ENCODE assay signal across 19 cellular contexts in the genomic region with DNA sequence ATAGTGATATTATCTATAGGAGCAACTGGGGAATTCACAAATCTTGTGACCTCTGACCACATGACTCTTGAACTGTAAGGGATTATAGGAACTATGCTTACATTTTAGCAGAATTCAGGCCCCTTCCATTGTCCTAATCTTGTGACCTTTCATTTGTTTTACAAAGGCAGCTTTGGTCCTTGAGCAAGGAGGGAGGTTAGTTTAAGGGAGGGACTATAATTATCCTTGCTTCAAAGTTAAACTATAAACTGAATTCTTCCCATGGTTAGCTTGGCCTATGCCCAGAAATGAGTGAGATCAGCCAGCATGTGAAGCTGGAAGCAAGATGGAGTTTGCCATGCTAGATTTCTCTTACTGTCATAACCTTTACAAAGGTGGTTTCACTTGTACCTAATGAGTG. TPM values are rescaled to one million over a fixed set of nuclear protein-coding genes. Genes with fewer than 3 reads are reported as not detected.
DNase-seq lines count a peak whose midpoint lies in the region; ATAC-seq and TF ChIP-seq lines count a peak whose summit lies in the region.
"Had no signal": no experiment of that assay in that cellular context is flagged by ENCODE, and none has a peak within 500 bp of the region (broad histone marks: within the 10 kb centered on the region; RNA-seq: fewer than 3 reads in every experiment).

No MANE protein-coding gene starts in this region.

- CTCF ChIA-PET in IMR-90 (lab: Yijun Ruan, JAX), result no interaction called here
- CTCF ChIA-PET in activated CD4-positive, alpha-beta memory T cell treated with anti-CD3 and anti-CD28 coated beads for 36 hours (lab: Charles Lee), result no interaction called here
- CTCF ChIA-PET in CD4-positive, alpha-beta memory T cell (lab: Charles Lee; ENCODE audit: partially characterized antibody), result no interaction called here

- no peaks in the 10 kb centered on the region for H3K27me3 ChIP-seq in IMR-90 (ENCODE audit: control insufficient read depth, insufficient read depth, low read length)
- no peaks in the 10 kb centered on the region for H3K27me3 ChIP-seq in CD4-positive, alpha-beta memory T cell (ENCODE audit: insufficient read depth, low read length)

- intact Hi-C loops in IMR-90 (cut with micrococcal nuclease), result no loop called here
- intact Hi-C loops in sciatic nerve (cut with DNase I), result no loop called here
- intact Hi-C loops in activated CD4-positive, alpha-beta memory T cell treated with anti-CD3 and anti-CD28 coated beads for 36 hours (cut with micrococcal nuclease), result no loop called here
- intact Hi-C loops in CD4-positive, alpha-beta memory T cell (cut with micrococcal nuclease), result no loop called here

- H3K23ac ChIP-seq in IMR-90 (ENCODE audit: low read depth, low read length), result no peak overlapping the region

- dilution Hi-C loops in IMR-90 (cut with HindIII; ENCODE audit: low sequenced_read_pairs, unreplicated experiment), result no loop called here

- H4K5ac ChIP-seq in IMR-90 (ENCODE audit: low read depth, low read length), result no peak overlapping the region

- no peak overlapping the region for H2AK5ac ChIP-seq in IMR-90 (ENCODE audit: low read depth, low read length)

- H3K36me3 Mint-ChIP-seq in activated CD4-positive, alpha-beta memory T cell treated with anti-CD3 and anti-CD28 coated beads for 36 hours, result no peaks in the 10 kb centered on the region
- no peaks in the 10 kb centered on the region for H3K36me3 Mint-ChIP-seq in CD4-positive, alpha-beta memory T cell

- no peak overlapping the region for H4K91ac ChIP-seq in IMR-90 (ENCODE audit: insufficient read depth, low read depth, low read length)

- H3K36me3 ChIP-seq in IMR-90 (ENCODE audit: control insufficient read depth, insufficient read depth, low read length), result no peaks in the 10 kb centered on the region
- no peaks in the 10 kb centered on the region for H3K36me3 ChIP-seq in CD4-positive, alpha-beta memory T cell (ENCODE audit: insufficient read depth, low read length)

- H3K18ac ChIP-seq in IMR-90 (ENCODE audit: low read depth, low read length), result peak overlapping the region; percentile 69; the same call in 1 of the 2 replicates

- H3K4me3 Mint-ChIP-seq in activated CD4-positive, alpha-beta memory T cell treated with anti-CD3 and anti-CD28 coated beads for 36 hours, result no peak overlapping the region
- H3K4me3 Mint-ChIP-seq in CD4-positive, alpha-beta memory T cell, result no peak overlapping the region

- H3K56ac ChIP-seq in IMR-90 (ENCODE audit: extremely low read depth, insufficient read depth, low read length), result no peak overlapping the region

- peaks cover 8% of the 10 kb centered on the region for H3K4me1 ChIP-seq in IMR-90 (ENCODE audit: control insufficient read depth, insufficient read depth, low read length)
- H3K4me1 ChIP-seq in CD4-positive, alpha-beta memory T cell (ENCODE audit: insufficient read depth, low read length), result no peaks in the 10 kb centered on the region

- no peak overlapping the region for H4K8ac ChIP-seq in IMR-90 (ENCODE audit: low read depth in 2 of 2, low read length in 2 of 2)

- no peak overlapping the region for H2BK20ac ChIP-seq in IMR-90 (ENCODE audit: low read depth, low read length)

- no peak overlapping the region for H3K4me3 ChIP-seq in AG10803 (ENCODE audit: low read length)
- H3K4me3 ChIP-seq in IMR-90 (ENCODE audit: insufficient read depth, low read depth, low read length), result no peak overlapping the region
- no peak overlapping the region for H3K4me3 ChIP-seq in CD4-positive, alpha-beta memory T cell (ENCODE audit: low read length in 2 of 2)
- H3K4me3 ChIP-seq: PC-9 had no signal

- no peak for TF ChIP-seq CTCF in AG10803 (conservative IDR thresholded peaks at IDR 0.05; ENCODE audit: low read length)
- TF ChIP-seq CTCF in IMR-90 (conservative IDR thresholded peaks at IDR 0.05; ENCODE audit: low read depth, low read length), result no peak

- no peak for TF ChIP-seq POLR2A in IMR-90 (IDR thresholded peaks at IDR 0.05; ENCODE audit: low read depth, low read length)

- H2AK9ac ChIP-seq in IMR-90 (replicated peaks; ENCODE audit: low read depth, low read length, poor library complexity), result no peak overlapping the region

- no TSS peak for BruUV-seq in IMR-90 (replicated peaks; lab: Mats Ljungman, UMichigan)

- TF ChIP-seq RAD21 in IMR-90 (IDR thresholded peaks at IDR 0.05; ENCODE audit: low read length), result no peak

- H2BK5ac ChIP-seq in IMR-90 (ENCODE audit: low read depth, low read length, poor library complexity, severe bottlenecking), result peak overlapping the region; percentile 41

- no peaks in the 10 kb centered on the region for H3K9me3 Mint-ChIP-seq in activated CD4-positive, alpha-beta memory T cell treated with anti-CD3 and anti-CD28 coated beads for 36 hours
- peaks cover 0 to 2% (median 0%) of the 10 kb centered on the region in 8 donors for H3K9me3 Mint-ChIP-seq in CD4-positive, alpha-beta memory T cell

- H3K14ac ChIP-seq in IMR-90 (replicated peaks; ENCODE audit: low read depth, low read length), result no peak overlapping the region

- no peaks in the 10 kb centered on the region for H3K9me3 ChIP-seq in IMR-90 (ENCODE audit: control insufficient read depth, insufficient read depth, low read length)
- H3K9me3 ChIP-seq in CD4-positive, alpha-beta memory T cell (ENCODE audit: control insufficient read depth in 1 of 2, low read length in 2 of 2), result no peaks in the 10 kb centered on the region
- H3K9me3 ChIP-seq: SK-N-SH had no signal

- H3K4me2 ChIP-seq in IMR-90 (ENCODE audit: low read depth, low read length), result no peak overlapping the region
- H3K4me2 ChIP-seq: KMS-11, PC-9, SK-N-SH had no signal

- no peak overlapping the region for H2AFZ ChIP-seq in IMR-90 (replicated peaks; ENCODE audit: low read length, poor library complexity)
- H2AFZ ChIP-seq: PC-9 had no signal

- no peaks in the 10 kb centered on the region for H3K79me1 ChIP-seq in IMR-90 (ENCODE audit: low read depth in 1 of 2, low read length in 2 of 2)

- no peaks in the 10 kb centered on the region; the same call in none of the 2 replicates for H3K9me1 ChIP-seq in IMR-90 (ENCODE audit: insufficient read depth, low read length)

- no peak overlapping the region for H3K9ac ChIP-seq in IMR-90 (ENCODE audit: low read depth, low read length)
- H3K9ac ChIP-seq: KMS-11, SK-N-SH had no signal

- in situ Hi-C loops in IMR-90 (cut with MboI; ENCODE audit: low sequenced_read_pairs), result no loop called here

- no peak overlapping the region for H2BK15ac ChIP-seq in IMR-90 (ENCODE audit: low read depth, low read length)

- DNase-seq in AG10803 (ENCODE audit: low read depth) (peak; percentile 41), IMR-90 (peak; percentile 56), fibroblast of peridontal ligament (ENCODE audit: extremely low read depth) (peak; percentile 74), left kidney (ENCODE audit: low read depth, low spot score) (peak; percentile 8), sciatic nerve (ENCODE audit: low spot score) (no peak), putamen (ENCODE audit: low spot score) (no peak)
- no peak for DNase-seq in activated CD4-positive, alpha-beta memory T cell treated with anti-CD3 and anti-CD28 coated beads for 36 hours
- no peak for DNase-seq in CD4-positive, alpha-beta memory T cell
- DNase-seq: C1 segment of cervical spinal cord, COR-L47, DMS153, NCI-H1092, NCI-H446, NCI-H748 treated with DMSO at 0.1 percent for 48 hours, PC-9, SK-N-SH had no signal

- ATAC-seq in IMR-90 (ENCODE audit: low read depth), result peak; percentile 76
- no peak for ATAC-seq in sciatic nerve
- ATAC-seq: HCT116 had no signal

- H3K27ac Mint-ChIP-seq in activated CD4-positive, alpha-beta memory T cell treated with anti-CD3 and anti-CD28 coated beads for 36 hours, result no peak overlapping the region
- no peak overlapping the region for H3K27ac Mint-ChIP-seq in CD4-positive, alpha-beta memory T cell

- peaks cover 2% of the 10 kb centered on the region for H3K4me1 Mint-ChIP-seq in activated CD4-positive, alpha-beta memory T cell treated with anti-CD3 and anti-CD28 coated beads for 36 hours (ENCODE audit: low read depth)
- H3K4me1 Mint-ChIP-seq in CD4-positive, alpha-beta memory T cell, result peaks cover 0 to 7% (median 3%) of the 10 kb centered on the region in 4 donors

- H3K27ac ChIP-seq in IMR-90 (ENCODE audit: insufficient read depth, low read length), result no peak overlapping the region
- H3K27ac ChIP-seq in CD4-positive, alpha-beta memory T cell (ENCODE audit: low read depth, low read length), result no peak overlapping the region
- H3K27ac ChIP-seq: HL-60, KMS-11, PC-9 had no signal

- no peaks in the 10 kb centered on the region for H4K20me1 ChIP-seq in IMR-90 (ENCODE audit: insufficient read depth, low read length)

- no peak overlapping the region for H3K4ac ChIP-seq in IMR-90 (ENCODE audit: low read depth, low read length)

- no peak overlapping the region for H2BK120ac ChIP-seq in IMR-90 (ENCODE audit: low read depth, low read length)

- POLR2A ChIA-PET in IMR-90 (lab: Charles Lee; ENCODE audit: unreplicated experiment), result no interaction called here
- POLR2A ChIA-PET in activated CD4-positive, alpha-beta memory T cell treated with anti-CD3 and anti-CD28 coated beads for 36 hours (lab: Charles Lee), result no interaction called here
- POLR2A ChIA-PET in CD4-positive, alpha-beta memory T cell (lab: Charles Lee; ENCODE audit: partially characterized antibody), result no interaction called here

- H3K27me3 Mint-ChIP-seq in activated CD4-positive, alpha-beta memory T cell treated with anti-CD3 and anti-CD28 coated beads for 36 hours, result no peaks in the 10 kb centered on the region
- no peaks in the 10 kb centered on the region for H3K27me3 Mint-ChIP-seq in CD4-positive, alpha-beta memory T cell

TF ChIP-seq in IMR-90, 13 proteins besides CTCF, POLR2A, EP300 and RAD21:
- TF ChIP-seq, protein P1, sequence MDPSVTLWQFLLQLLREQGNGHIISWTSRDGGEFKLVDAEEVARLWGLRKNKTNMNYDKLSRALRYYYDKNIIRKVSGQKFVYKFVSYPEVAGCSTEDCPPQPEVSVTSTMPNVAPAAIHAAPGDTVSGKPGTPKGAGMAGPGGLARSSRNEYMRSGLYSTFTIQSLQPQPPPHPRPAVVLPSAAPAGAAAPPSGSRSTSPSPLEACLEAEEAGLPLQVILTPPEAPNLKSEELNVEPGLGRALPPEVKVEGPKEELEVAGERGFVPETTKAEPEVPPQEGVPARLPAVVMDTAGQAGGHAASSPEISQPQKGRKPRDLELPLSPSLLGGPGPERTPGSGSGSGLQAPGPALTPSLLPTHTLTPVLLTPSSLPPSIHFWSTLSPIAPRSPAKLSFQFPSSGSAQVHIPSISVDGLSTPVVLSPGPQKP (IDR thresholded peaks at IDR 0.05; ENCODE audit: borderline replicate concordance, low read depth, low read length), result no peak
- no peak for TF ChIP-seq FOS (IDR thresholded peaks at IDR 0.05; ENCODE audit: low read depth, low read length)
- TF ChIP-seq NFE2L2 (IDR thresholded peaks at IDR 0.05; ENCODE audit: low read depth, low read length), result no peak
- no peak for TF ChIP-seq RFX5 (IDR thresholded peaks at IDR 0.05; ENCODE audit: low read depth, low read length)

RNA-seq across cellular contexts. Expression of gene TARS1, which starts 51.2 kb away (rescaled TPM):
- total RNA-seq in IMR-90 (2012; rRNA removed), result 175 and 219 TPM in 2 replicates
- polyA plus RNA-seq in IMR-90 (2012; rRNA removed), result 68.4 and 90.8 TPM in 2 replicates
- 16.3 and 29.2 TPM in 2 replicates for polyA plus RNA-seq in IMR-90 (2012; cell fraction: cytosol; rRNA removed)
- 8.5 and 62.4 TPM in 2 replicates for polyA plus RNA-seq in IMR-90 (2012; cell fraction: nucleus; rRNA removed; ENCODE audit: low replicate concordance)
- total RNA-seq in sciatic nerve, result 74.4 TPM
- 100 to 1,000 TPM; 240 to 248 TPM for total RNA-seq in activated CD4-positive, alpha-beta memory T cell treated with anti-CD3 and anti-CD28 coated beads for 36 hours
- 100 to 1,000 TPM; 111 to 126 TPM for total RNA-seq in CD4-positive, alpha-beta memory T cell
- polyA plus RNA-seq in CD4-positive, alpha-beta memory T cell, result 10 to 100 TPM; 51.9 to 61.3 TPM

Comparison
In these comparisons a context has a peak if more than half of its experiments do, and no peak if none do; other contexts are left out.
1. DNase-seq: peak in AG10803 (single experiment), IMR-90 (single experiment), fibroblast of peridontal ligament (single experiment) and left kidney (single experiment); none in sciatic nerve (single experiment), activated CD4-positive, alpha-beta memory T cell treated with anti-CD3 and anti-CD28 coated beads for 36 hours (single experiment), putamen (single experiment) and CD4-positive, alpha-beta memory T cell (0 of 5).